ENCODE assay signal across 8 cellular contexts in genomic region chr4:41661447-41662076, GRCh38.
DNase-seq lines count a peak whose midpoint lies in the region; ATAC-seq and TF ChIP-seq lines count a peak whose summit lies in the region.

No MANE protein-coding gene starts in this region.

- no peak overlapping the region for H3K4me2 ChIP-seq in PC-9

- no peaks in the 10 kb centered on the region for H3K9me2 ChIP-seq in PC-9 (ENCODE audit: insufficient read depth)

- intact Hi-C loops in PC-9 (cut with micrococcal nuclease; ENCODE audit: unreplicated experiment): loop anchor here (1.0 to 5.0 kb wide), 4 partner anchors 187 to 380 kb away; no protein-coding TSS in a partner anchor
- intact Hi-C loops in right cardiac atrium (cut with DNase I): loop anchor here in 2 of 4 donors (2.0 to 5.0 kb wide), 2 partner anchors 379 to 381 kb away; no protein-coding TSS in a partner anchor
- intact Hi-C loops in gastrocnemius medialis (cut with DNase I; ENCODE audit: low total_unique reads): loop anchor here (1.0 kb wide), 1 partner anchor 380 kb away; no protein-coding TSS in a partner anchor

- no peaks in the 10 kb centered on the region for H3K79me2 ChIP-seq in PC-9 (ENCODE audit: low read depth)

- WGBS in right cardiac atrium: 49% methylated on average over 6 of the region's 6 CpGs

- POLR2A ChIA-PET in AG04449 (lab: Yijun Ruan, JAX): no interaction called here
- POLR2A ChIA-PET in PC-9 (lab: Charles Lee; ENCODE audit: unreplicated experiment): interaction anchor here (0.5 kb wide), 1 partner anchor 268 kb away, joined by 3 read pairs; no protein-coding TSS in a partner anchor

- TF ChIP-seq CTCF in AG04449 (IDR thresholded peaks at IDR 0.05; ENCODE audit: insufficient read depth, low read length, missing control alignments): peak; percentile 83
- TF ChIP-seq CTCF in GM12864 (IDR thresholded peaks at IDR 0.05; ENCODE audit: low read depth, low read length, missing control alignments): peak; percentile 90
- TF ChIP-seq CTCF in PC-9 (conservative IDR thresholded peaks at IDR 0.05): peak; percentile 92
- TF ChIP-seq CTCF in gastrocnemius medialis (IDR thresholded peaks at IDR 0.05 in 4 of 5, conservative IDR thresholded peaks at IDR 0.05 in 1 of 5): peak; percentile 79 to 97 (median 90)

- no peaks in the 10 kb centered on the region for H4K20me1 ChIP-seq in PC-9 (ENCODE audit: insufficient read depth)

- no TSS peak for BruUV-seq in PC-9 (replicated peaks; lab: Mats Ljungman, UMichigan)

- H3K4me1 ChIP-seq in PC-9 (replicated peaks; ENCODE audit: insufficient read depth) (peaks cover 25% of the 10 kb centered on the region), right cardiac atrium (ENCODE audit: control insufficient read depth, insufficient read depth, low read length) (peaks cover 6% of the 10 kb centered on the region), gastrocnemius medialis (peaks cover 13 to 15% of the 10 kb centered on the region in 2 donors)

- no peak for TF ChIP-seq POLR2A in gastrocnemius medialis (IDR thresholded peaks at IDR 0.05)

- H3F3A ChIP-seq in PC-9 (ENCODE audit: insufficient read depth, low read depth): peaks cover 27% of the 10 kb centered on the region

- CTCF ChIA-PET in AG04449 (lab: Yijun Ruan, JAX) (interaction anchor here (0.8 to 11.4 kb wide), 29 partner anchors 8 to 925 kb away, joined by 3 to 256 read pairs (median 4); no protein-coding TSS in a partner anchor), PC-9 (lab: Charles Lee) (interaction anchor here (0.6 to 1.2 kb wide), 4 partner anchors 294 to 419 kb away, joined by 3 to 9 read pairs (median 4); no protein-coding TSS in a partner anchor)

- no peaks in the 10 kb centered on the region for H3K27me3 ChIP-seq in PC-9 (ENCODE audit: insufficient read depth, low read depth)
- H3K27me3 ChIP-seq in right cardiac atrium (ENCODE audit: control insufficient read depth, insufficient read depth): no peaks in the 10 kb centered on the region
- no peaks in the 10 kb centered on the region for H3K27me3 ChIP-seq in gastrocnemius medialis

- H3K36me3 ChIP-seq in PC-9 (ENCODE audit: low read depth): peaks cover 22% of the 10 kb centered on the region
- H3K36me3 ChIP-seq in gastrocnemius medialis: peaks cover 0 to 23% of the 10 kb centered on the region in 2 donors

- DNase-seq in AG04449 (ENCODE audit: low read depth, low spot score): no peak
- peak; percentile 12 for DNase-seq in GM12864 (ENCODE audit: low read depth)
- DNase-seq in HPDE6-E6E7 (ENCODE audit: extremely low spot score): peak; percentile 28
- DNase-seq in PC-9: peak in 1 of 2 experiments; percentile 63
- peak in 39 of 56 donors; percentile 1 to 84 (median 25) for DNase-seq in amygdala (lab: John Stamatoyannopoulos, UW)
- DNase-seq in right cardiac atrium: peak; percentile 51 to 86 (median 69)
- peak; percentile 6 to 47 for DNase-seq in gastrocnemius medialis
- DNase-seq in effector CD4-positive, alpha-beta T cell: no peak

- H3K4me3 ChIP-seq in AG04449 (ENCODE audit: low read depth, low read length) (no peak overlapping the region), GM12864 (ENCODE audit: low read depth, low read length) (no peak overlapping the region), PC-9 (no peak overlapping the region), right cardiac atrium (ENCODE audit: low read length) (no peak overlapping the region), gastrocnemius medialis (no peak overlapping the region)

- in situ Hi-C loops in gastrocnemius medialis (cut with MboI; ENCODE audit: low sequenced_read_pairs in 4 of 4): no loop called here

- H3K9me3 ChIP-seq in PC-9 (ENCODE audit: insufficient read depth, low read depth): no peaks in the 10 kb centered on the region; the same call in 1 of the 2 replicates
- H3K9me3 ChIP-seq in right cardiac atrium (ENCODE audit: control insufficient read depth, low read length): no peaks in the 10 kb centered on the region
- no peaks in the 10 kb centered on the region for H3K9me3 ChIP-seq in gastrocnemius medialis

- peak; percentile 64 to 65 for ATAC-seq in right cardiac atrium
- peak in 1 of 2 donors; percentile 47 for ATAC-seq in gastrocnemius medialis

- H3K27ac ChIP-seq in PC-9 (peak overlapping the region; percentile 31), right cardiac atrium (ENCODE audit: low read length) (no peak overlapping the region), gastrocnemius medialis (no peak overlapping the region)

- H2AFZ ChIP-seq in PC-9: no peak overlapping the region

Comparison
In these comparisons a context has a peak if more than half of its experiments do, and no peak if none do; other contexts are left out.
1. DNase-seq: peak in GM12864 (single experiment), HPDE6-E6E7 (single experiment), amygdala (39 of 56), right cardiac atrium (3 of 3) and gastrocnemius medialis (2 of 2); none in AG04449 (single experiment) and effector CD4-positive, alpha-beta T cell (single experiment).
2. Peak in every context shown above with its lines, with median percentiles within 50 percentile points of each other: CTCF ChIP-seq.